ENCODE assay signal across 20 cellular contexts in genomic region chr7:37027104-37027503, GRCh38.
DNase-seq lines count a peak whose midpoint lies in the region; FAIRE-seq and TF ChIP-seq lines count a peak whose summit lies in the region.
"Had no signal": no experiment of that assay in that cellular context is flagged by ENCODE, and none has a peak within 500 bp of the region (broad histone marks: within the 10 kb centered on the region; RNA-seq: fewer than 3 reads in every experiment).

No MANE protein-coding gene starts in this region.

- 88 to 98% methylated on average over 1 of the region's 1 CpG for WGBS in endodermal cell (ENCODE audit: insufficient coverage in 1 of 2, insufficient read length in 1 of 2), 2 experiments

- POLR2A ChIA-PET in HEK293T (lab: Yijun Ruan, JAX): no interaction called here

- intact Hi-C loops in activated CD4-positive, alpha-beta T cell treated with anti-CD3 and anti-CD28 coated beads, Interleukin-2, amount 10 ng/mL, durations not matched to agents 24 days and 14 days (cut with micrococcal nuclease): loop anchor here (5.0 kb wide), 1 partner anchor 155 kb away; no protein-coding TSS in a partner anchor
- intact Hi-C loops in activated T-helper 1 cell treated with anti-CD3 and anti-CD28 coated beads, Interleukin-12 subunit alpha, Interleukin-12 subunit beta, Interleukin-2, Interleukin-4 antibody, amounts not matched to agents 30 ng/mL and 10 ng/mL and 1 ng/mL, durations not matched to agents 14 hours and 24 hours and 36 hours (cut with micrococcal nuclease): loop anchor here (2.0 kb wide), 2 partner anchors 66 to 350 kb away; no protein-coding TSS in a partner anchor

- no peaks in the 10 kb centered on the region for H3K4me1 ChIP-seq in endodermal cell (ENCODE audit: control insufficient read depth, insufficient read depth, low read length)

- H3K9me3 ChIP-seq in endodermal cell (ENCODE audit: control insufficient read depth, low read length): no peaks in the 10 kb centered on the region

- peaks cover 42% of the 10 kb centered on the region for H3K4me1 Mint-ChIP-seq in activated CD4-positive, alpha-beta T cell treated with anti-CD3 and anti-CD28 coated beads, Interleukin-2, amount 10 ng/mL, durations not matched to agents 24 days and 14 days
- peaks cover 55% of the 10 kb centered on the region for H3K4me1 Mint-ChIP-seq in activated T-helper 1 cell treated with anti-CD3 and anti-CD28 coated beads, Interleukin-12 subunit alpha, Interleukin-12 subunit beta, Interleukin-2, Interleukin-4 antibody, amounts not matched to agents 30 ng/mL and 10 ng/mL and 1 ng/mL, durations not matched to agents 14 hours and 24 hours and 36 hours (ENCODE audit: low read depth)
- H3K4me1 Mint-ChIP-seq in endodermal cell: peaks cover 8% of the 10 kb centered on the region
- H3K4me1 Mint-ChIP-seq: B cell had no signal

- no peaks in the 10 kb centered on the region for H3K27me3 Mint-ChIP-seq in activated CD4-positive, alpha-beta T cell treated with anti-CD3 and anti-CD28 coated beads, Interleukin-2, amount 10 ng/mL, durations not matched to agents 24 days and 14 days
- no peaks in the 10 kb centered on the region for H3K27me3 Mint-ChIP-seq in activated T-helper 1 cell treated with anti-CD3 and anti-CD28 coated beads, Interleukin-12 subunit alpha, Interleukin-12 subunit beta, Interleukin-2, Interleukin-4 antibody, amounts not matched to agents 30 ng/mL and 10 ng/mL and 1 ng/mL, durations not matched to agents 14 hours and 24 hours and 36 hours (ENCODE audit: insufficient read depth)
- H3K27me3 Mint-ChIP-seq in endodermal cell (ENCODE audit: insufficient read depth): no peaks in the 10 kb centered on the region
- H3K27me3 Mint-ChIP-seq: B cell; CD4-positive, CD25-positive, alpha-beta regulatory T cell had no signal

- CTCF ChIA-PET in HEK293T (lab: Yijun Ruan, JAX): interaction anchor here (0.7 to 1.8 kb wide), 4 partner anchors 155 to 550 kb away, joined by 3 to 16 read pairs (median 4); no protein-coding TSS in a partner anchor

- peaks cover 37% of the 10 kb centered on the region for H3K36me3 Mint-ChIP-seq in activated CD4-positive, alpha-beta T cell treated with anti-CD3 and anti-CD28 coated beads, Interleukin-2, amount 10 ng/mL, durations not matched to agents 24 days and 14 days (ENCODE audit: low read depth)
- H3K36me3 Mint-ChIP-seq in activated T-helper 1 cell treated with anti-CD3 and anti-CD28 coated beads, Interleukin-12 subunit alpha, Interleukin-12 subunit beta, Interleukin-2, Interleukin-4 antibody, amounts not matched to agents 30 ng/mL and 10 ng/mL and 1 ng/mL, durations not matched to agents 14 hours and 24 hours and 36 hours (ENCODE audit: low read depth): peaks cover 28% of the 10 kb centered on the region
- peaks cover 5% of the 10 kb centered on the region for H3K36me3 Mint-ChIP-seq in endodermal cell (ENCODE audit: low read depth)

- no peak overlapping the region for H3K27ac ChIP-seq in endodermal cell (ENCODE audit: low read depth, low read length)

- TF ChIP-seq CTCF in endodermal cell (conservative IDR thresholded peaks at IDR 0.05): no peak

- peak; percentile 45 for FAIRE-seq in GM12891 (lab: Jason Lieb, UNC)
- FAIRE-seq: GM18507, H54, HepG2 had no signal

- H3K27ac Mint-ChIP-seq in activated CD4-positive, alpha-beta T cell treated with anti-CD3 and anti-CD28 coated beads, Interleukin-2, amount 10 ng/mL, durations not matched to agents 24 days and 14 days: peak overlapping the region; percentile 31
- peak overlapping the region; percentile 24 for H3K27ac Mint-ChIP-seq in activated T-helper 1 cell treated with anti-CD3 and anti-CD28 coated beads, Interleukin-12 subunit alpha, Interleukin-12 subunit beta, Interleukin-2, Interleukin-4 antibody, amounts not matched to agents 30 ng/mL and 10 ng/mL and 1 ng/mL, durations not matched to agents 14 hours and 24 hours and 36 hours
- no peak overlapping the region for H3K27ac Mint-ChIP-seq in endodermal cell
- H3K27ac Mint-ChIP-seq: B cell, HFFc6 had no signal

- H3K27me3 ChIP-seq in endodermal cell (ENCODE audit: control insufficient read depth, insufficient read depth, low read length, poor library complexity, severe bottlenecking): no peaks in the 10 kb centered on the region

- H3K9ac ChIP-seq in endodermal cell (ENCODE audit: extremely low read depth, low read length, poor library complexity, severe bottlenecking): no peak overlapping the region

- no peaks in the 10 kb centered on the region for H3K9me3 Mint-ChIP-seq in activated CD4-positive, alpha-beta T cell treated with anti-CD3 and anti-CD28 coated beads, Interleukin-2, amount 10 ng/mL, durations not matched to agents 24 days and 14 days
- H3K9me3 Mint-ChIP-seq in activated T-helper 1 cell treated with anti-CD3 and anti-CD28 coated beads, Interleukin-12 subunit alpha, Interleukin-12 subunit beta, Interleukin-2, Interleukin-4 antibody, amounts not matched to agents 30 ng/mL and 10 ng/mL and 1 ng/mL, durations not matched to agents 14 hours and 24 hours and 36 hours: no peaks in the 10 kb centered on the region
- H3K9me3 Mint-ChIP-seq in endodermal cell: no peaks in the 10 kb centered on the region
- H3K9me3 Mint-ChIP-seq: HFFc6 had no signal

- H3K36me3 ChIP-seq in endodermal cell (ENCODE audit: control insufficient read depth, insufficient read depth, low read length): no peaks in the 10 kb centered on the region

- H3K4me3 ChIP-seq in endodermal cell (ENCODE audit: low read length): no peak overlapping the region

- no peak overlapping the region for H3K4me3 Mint-ChIP-seq in activated CD4-positive, alpha-beta T cell treated with anti-CD3 and anti-CD28 coated beads, Interleukin-2, amount 10 ng/mL, durations not matched to agents 24 days and 14 days
- H3K4me3 Mint-ChIP-seq in activated T-helper 1 cell treated with anti-CD3 and anti-CD28 coated beads, Interleukin-12 subunit alpha, Interleukin-12 subunit beta, Interleukin-2, Interleukin-4 antibody, amounts not matched to agents 30 ng/mL and 10 ng/mL and 1 ng/mL, durations not matched to agents 14 hours and 24 hours and 36 hours: no peak overlapping the region
- H3K4me3 Mint-ChIP-seq in endodermal cell: no peak overlapping the region
- H3K4me3 Mint-ChIP-seq: B cell; CD4-positive, CD25-positive, alpha-beta regulatory T cell; HFFc6 had no signal

- no peak for TF ChIP-seq POLR2A in GM12891 (IDR thresholded peaks at IDR 0.05; ENCODE audit: low read depth, low read length)

- no peak for DNase-seq in activated CD4-positive, alpha-beta T cell treated with anti-CD3 and anti-CD28 coated beads, Interleukin-2, amount 10 ng/mL, durations not matched to agents 24 days and 14 days
- no peak for DNase-seq in activated CD4-positive, alpha-beta T cell treated with anti-CD3 and anti-CD28 coated beads, Interleukin-2, amount 50 U/mL, for 1 hour
- DNase-seq in GM12891 (ENCODE audit: insufficient read length, low spot score) (no peak), endodermal cell (peak; percentile 42), HEK293T (ENCODE audit: extremely low spot score) (no peak), NCI-H1417 (lab: John Stamatoyannopoulos, UW) (no peak), NCI-H1436 treated with DMSO at 0.1 percent for 48 hours (lab: John Stamatoyannopoulos, UW) (no peak)
- no peak for DNase-seq in activated T-helper 1 cell treated with anti-CD3 and anti-CD28 coated beads, Interleukin-12 subunit alpha, Interleukin-12 subunit beta, Interleukin-2, Interleukin-4 antibody, amounts not matched to agents 30 ng/mL and 10 ng/mL and 1 ng/mL, durations not matched to agents 14 hours and 24 hours and 36 hours (ENCODE audit: low spot score)
- DNase-seq: CD4-positive, CD25-positive, alpha-beta regulatory T cell; COR-L47; GDM1; HFFc6; KBM-7; NCI-H1930; NCI-H345; SHP77 had no signal

TF ChIP-seq in GM12891, 5 proteins besides CTCF, POLR2A, EP300 and RAD21:
- TF ChIP-seq PAX5 (IDR thresholded peaks at IDR 0.05; ENCODE audit: insufficient read depth, low read length, severe bottlenecking): no peak
- no peak for TF ChIP-seq TAF1 (IDR thresholded peaks at IDR 0.05; ENCODE audit: low read depth, low read length)
- no peak for TF ChIP-seq POLR2AphosphoS5 (IDR thresholded peaks at IDR 0.05; ENCODE audit: low read depth, low read length)
- no peak for TF ChIP-seq POU2F2 (IDR thresholded peaks at IDR 0.05; ENCODE audit: low read depth, low read length)
- no peak for TF ChIP-seq SPI1 (IDR thresholded peaks at IDR 0.05; ENCODE audit: low read depth, low read length)
TF ChIP-seq in GM12891: peak in this region for 0.

TF ChIP-seq in HEK293T, 16 proteins besides CTCF, POLR2A, EP300 and RAD21:
- no peak for TF ChIP-seq LEF1 (IDR thresholded peaks at IDR 0.05; ENCODE audit: borderline replicate concordance)
- TF ChIP-seq FOXA1 (IDR thresholded peaks at IDR 0.05): no peak
- TF ChIP-seq PKNOX1 (IDR thresholded peaks at IDR 0.05): no peak
- no peak for TF ChIP-seq HDGF (IDR thresholded peaks at IDR 0.05; ENCODE audit: borderline replicate concordance)
- TF ChIP-seq SP1 (IDR thresholded peaks at IDR 0.05): no peak
TF ChIP-seq in HEK293T: peak in this region for 0.
